Comparison of ENCODE assay signal across 29 cellular contexts in genomic region chr18:80136679-80137078, GRCh38.
"Had no signal": no experiment of that assay in that cellular context is flagged by ENCODE, and none has a peak within 500 bp of the region (broad histone marks: within the 10 kb centered on the region; RNA-seq: fewer than 3 reads in every experiment).

No MANE protein-coding gene starts in this region.

- H3K4me3 Mint-ChIP-seq: activated CD4-positive, alpha-beta T cell treated with anti-CD3 and anti-CD28 coated beads for 36 hours; activated CD4-positive, alpha-beta T cell treated with anti-CD3 and anti-CD28 coated beads, Interleukin-2, amount 10 ng/mL, durations not matched to agents 7 days and 5 days; activated CD8-positive, alpha-beta T cell treated with anti-CD3 and anti-CD28 coated beads, Interleukin-2, amount 10 ng/mL, durations not matched to agents 7 days and 5 days; activated naive CD4-positive, alpha-beta T cell treated with anti-CD3 and anti-CD28 coated beads, Interleukin-2, amount 50 U/mL, for 24 hours; activated naive CD8-positive, alpha-beta T cell treated with anti-CD3 and anti-CD28 coated beads, Interleukin-2, amount 10 ng/mL, durations not matched to agents 7 days and 5 days; activated T-cell treated with anti-CD3 and anti-CD28 coated beads, Interleukin-2, amount 50 U/mL, for 24 hours; T-helper 2 cell treated with Interferon-gamma antibody and Interleukin-4, amounts not matched to agents 5 μg/mL and 100 μg/mL, for 36 hours; WTC11 had no signal

- H3K9me3 Mint-ChIP-seq: activated CD4-positive, alpha-beta T cell treated with anti-CD3 and anti-CD28 coated beads, Interleukin-2, amount 10 ng/mL, durations not matched to agents 7 days and 5 days; activated naive CD4-positive, alpha-beta T cell treated with anti-CD3 and anti-CD28 coated beads, Interleukin-2, amount 50 U/mL, for 24 hours; activated naive CD8-positive, alpha-beta T cell treated with anti-CD3 and anti-CD28 coated beads, Interleukin-2, amount 10 ng/mL, durations not matched to agents 7 days and 5 days; activated T-cell treated with anti-CD3 and anti-CD28 coated beads, Interleukin-2, amount 50 U/mL, for 24 hours; activated T-helper 2 cell treated with anti-CD3 and anti-CD28 coated beads, Interferon-gamma antibody, Interleukin-2, Interleukin-4, amounts not matched to agents 10 μg/mL and 5 μg/mL and 100 μg/mL, durations not matched to agents 14 hours and 24 hours and 36 hours; T-helper 2 cell treated with Interferon-gamma antibody and Interleukin-4, amounts not matched to agents 5 μg/mL and 100 μg/mL, for 36 hours; WTC11 had no signal

- H3K27ac Mint-ChIP-seq: activated CD4-positive, alpha-beta T cell treated with anti-CD3 and anti-CD28 coated beads for 36 hours; activated CD4-positive, alpha-beta T cell treated with anti-CD3 and anti-CD28 coated beads, Interleukin-2, amount 10 ng/mL, durations not matched to agents 7 days and 5 days; activated naive CD4-positive, alpha-beta T cell treated with anti-CD3 and anti-CD28 coated beads, Interleukin-2, amount 50 U/mL, for 24 hours; activated naive CD8-positive, alpha-beta T cell treated with anti-CD3 and anti-CD28 coated beads, Interleukin-2, amount 10 ng/mL, durations not matched to agents 7 days and 5 days; activated T-cell treated with anti-CD3 and anti-CD28 coated beads, Interleukin-2, amount 50 U/mL, for 24 hours; activated T-helper 2 cell treated with anti-CD3 and anti-CD28 coated beads, Interferon-gamma antibody, Interleukin-2, Interleukin-4, amounts not matched to agents 10 μg/mL and 5 μg/mL and 100 μg/mL, durations not matched to agents 14 hours and 24 hours and 36 hours; T-helper 2 cell treated with Interferon-gamma antibody and Interleukin-4, amounts not matched to agents 5 μg/mL and 100 μg/mL, for 36 hours had no signal

- ATAC-seq: activated CD4-positive, alpha-beta T cell treated with anti-CD3 and anti-CD28 coated beads for 36 hours; activated CD4-positive, CD25-positive, alpha-beta regulatory T cell treated with anti-CD3 and anti-CD28 coated beads, Interleukin-2, amount 50 U/mL, for 24 hours; activated CD8-positive, alpha-beta T cell treated with anti-CD3 and anti-CD28 coated beads, Interleukin-2, amount 10 ng/mL, durations not matched to agents 7 days and 5 days; body of pancreas; Panc1; WTC11 had no signal

- H3K4me2 ChIP-seq: KMS-11 had no signal

- H3K4me3 ChIP-seq: body of pancreas, breast epithelium, SJSA1 had no signal

- H3K27me3 Mint-ChIP-seq: activated CD4-positive, alpha-beta T cell treated with anti-CD3 and anti-CD28 coated beads for 36 hours; activated CD4-positive, alpha-beta T cell treated with anti-CD3 and anti-CD28 coated beads, Interleukin-2, amount 10 ng/mL, durations not matched to agents 7 days and 5 days; activated naive CD4-positive, alpha-beta T cell treated with anti-CD3 and anti-CD28 coated beads, Interleukin-2, amount 50 U/mL, for 24 hours; activated naive CD8-positive, alpha-beta T cell treated with anti-CD3 and anti-CD28 coated beads, Interleukin-2, amount 10 ng/mL, durations not matched to agents 7 days and 5 days; activated T-cell treated with anti-CD3 and anti-CD28 coated beads, Interleukin-2, amount 50 U/mL, for 24 hours had no signal

- H3K27me3 ChIP-seq: body of pancreas, breast epithelium, SJSA1 had no signal

- H3K9me3 ChIP-seq: body of pancreas, breast epithelium, SJSA1 had no signal

- H3K36me3 ChIP-seq: breast epithelium had no signal

- H3K4me1 ChIP-seq: body of pancreas, breast epithelium, SJSA1 had no signal

- H3K27ac ChIP-seq: body of pancreas, breast epithelium, KMS-11, SJSA1 had no signal

- DNase-seq: activated CD4-positive, alpha-beta T cell treated with anti-CD3 and anti-CD28 coated beads for 36 hours; activated CD4-positive, alpha-beta T cell treated with anti-CD3 and anti-CD28 coated beads, Interleukin-2, amount 10 ng/mL, durations not matched to agents 7 days and 5 days; activated CD4-positive, alpha-beta T cell treated with anti-CD3 and anti-CD28 coated beads, Interleukin-2, amount 50 U/mL, for 48 hours; activated CD8-positive, alpha-beta T cell treated with anti-CD3 and anti-CD28 coated beads, Interleukin-2, amount 10 ng/mL, durations not matched to agents 7 days and 5 days; activated gamma-delta T cell; activated naive CD4-positive, alpha-beta T cell treated with Interleukin-2 at 50 U/mL for 16 hours; activated naive CD8-positive, alpha-beta T cell treated with anti-CD3 and anti-CD28 coated beads, Interleukin-2, amount 10 ng/mL, durations not matched to agents 7 days and 5 days; activated T-cell treated with anti-CD3 and anti-CD28 coated beads, Interleukin-2, amount 50 U/mL, for 24 hours; body of pancreas; MM.1S; MV-4-11; NCI-H1092; NCI-H1436 treated with DMSO at 0.1 percent for 48 hours; NCI-H1694 treated with DMSO at 0.1 percent for 48 hours; NCI-H2029; NCI-H345; NCI-H524 treated with DMSO at 0.1 percent for 48 hours; NCI-H82; SHP77; SW 1271 had no signal

- H3K9ac ChIP-seq: KMS-11 had no signal
